15 cellular contexts compared by ENCODE assay signal in genomic region chr15:40251455-40252140, GRCh38. TPM values are rescaled to one million over a fixed set of nuclear protein-coding genes. Genes with fewer than 3 reads are reported as not detected.
DNase-seq lines count a peak whose midpoint lies in the region; ATAC-seq and TF ChIP-seq lines count a peak whose summit lies in the region.
"Had no signal": no experiment of that assay in that cellular context is flagged by ENCODE, and none has a peak within 500 bp of the region (broad histone marks: within the 10 kb centered on the region; RNA-seq: fewer than 3 reads in every experiment).

No MANE protein-coding gene starts in this region.

- no peaks in the 10 kb centered on the region for H3K9me3 Mint-ChIP-seq in CD4-positive, alpha-beta T cell
- H3K9me3 Mint-ChIP-seq in IgD-negative memory B cell (peaks cover 0 to 1% (median 0%) of the 10 kb centered on the region in 3 donors), nephron (no peaks in the 10 kb centered on the region)

- no peak for TF ChIP-seq CTCF in CD4-positive, alpha-beta T cell (IDR thresholded peaks at IDR 0.05)
- TF ChIP-seq CTCF in heart left ventricle (IDR thresholded peaks at IDR 0.05) (no peak), nephron (IDR thresholded peaks at IDR 0.05; ENCODE audit: unreplicated experiment in 3 of 3) (no peak), coronary artery (IDR thresholded peaks at IDR 0.05) (no peak)

- no peaks in the 10 kb centered on the region for H3K36me3 ChIP-seq in heart left ventricle
- H3K36me3 ChIP-seq: BE2C had no signal

- H3K27ac ChIP-seq in CD4-positive, alpha-beta T cell (ENCODE audit: low read depth, low read length): no peak overlapping the region
- H3K27ac ChIP-seq in heart left ventricle (peak overlapping the region in 6 of 12 donors; percentile 24 to 64 (median 41)), coronary artery (no peak overlapping the region)

- H3K27ac Mint-ChIP-seq in CD4-positive, alpha-beta T cell: no peak overlapping the region
- H3K27ac Mint-ChIP-seq in IgD-negative memory B cell: peak overlapping the region in 1 of 3 donors; percentile 3
- no peak overlapping the region for H3K27ac Mint-ChIP-seq in nephron
- H3K27ac Mint-ChIP-seq: activated CD8-positive, alpha-beta memory T cell treated with anti-CD3 and anti-CD28 coated beads, Interleukin-2, amount 10 ng/mL, durations not matched to agents 7 days and 5 days had no signal

- CTCF ChIA-PET in CD4-positive, alpha-beta T cell (lab: Charles Lee): no interaction called here

- H3K27me3 Mint-ChIP-seq in CD4-positive, alpha-beta T cell: peaks cover 37% of the 10 kb centered on the region
- H3K27me3 Mint-ChIP-seq in IgD-negative memory B cell: peaks cover 17% of the 10 kb centered on the region
- peaks cover 67% of the 10 kb centered on the region for H3K27me3 Mint-ChIP-seq in nephron (ENCODE audit: low read depth)

- TF ChIP-seq POLR2A in heart left ventricle (IDR thresholded peaks at IDR 0.05): no peak
- TF ChIP-seq POLR2A in GM18505 (IDR thresholded peaks at IDR 0.05; ENCODE audit: borderline replicate concordance, extremely low read depth, insufficient read depth, insufficient read length): no peak

- ATAC-seq in CD4-positive, alpha-beta T cell (ENCODE audit: poor library complexity): no peak
- ATAC-seq in heart left ventricle (peak; percentile 50 to 67 (median 60)), GM19463 (IDR thresholded peaks at IDR 0.05; ENCODE audit: unreplicated experiment) (no peak), GM18505 (IDR thresholded peaks at IDR 0.05; ENCODE audit: unreplicated experiment) (no peak)

- POLR2A ChIA-PET in CD4-positive, alpha-beta T cell (lab: Charles Lee): no interaction called here

- peaks cover 9% of the 10 kb centered on the region for H3K4me1 Mint-ChIP-seq in CD4-positive, alpha-beta T cell (ENCODE audit: low read depth)
- peaks cover 7 to 10% (median 9%) of the 10 kb centered on the region in 3 donors for H3K4me1 Mint-ChIP-seq in IgD-negative memory B cell
- peaks cover 25% of the 10 kb centered on the region for H3K4me1 Mint-ChIP-seq in nephron

- no peaks in the 10 kb centered on the region for H3K9me3 ChIP-seq in CD4-positive, alpha-beta T cell (ENCODE audit: control insufficient read depth, low read length)
- H3K9me3 ChIP-seq in heart left ventricle: no peaks in the 10 kb centered on the region
- H3K9me3 ChIP-seq: BE2C had no signal

- no peaks in the 10 kb centered on the region for H3K36me3 Mint-ChIP-seq in CD4-positive, alpha-beta T cell (ENCODE audit: low read depth)
- H3K36me3 Mint-ChIP-seq in IgD-negative memory B cell: no peaks in the 10 kb centered on the region
- no peaks in the 10 kb centered on the region for H3K36me3 Mint-ChIP-seq in nephron (ENCODE audit: low read depth)
- H3K36me3 Mint-ChIP-seq: activated CD8-positive, alpha-beta memory T cell treated with anti-CD3 and anti-CD28 coated beads, Interleukin-2, amount 10 ng/mL, durations not matched to agents 7 days and 5 days had no signal

- H3K4me1 ChIP-seq in heart left ventricle: peaks cover 0 to 36% (median 17%) of the 10 kb centered on the region in 12 donors

- H3K4me3 ChIP-seq in heart left ventricle: peak overlapping the region in 2 of 12 donors; percentile 63 to 68
- no peak overlapping the region for H3K4me3 ChIP-seq in coronary artery

- 79 to 85% (median 81%) methylated on average over 12 of the region's 12 CpGs for WGBS in heart left ventricle, 4 donors

- H3K27me3 ChIP-seq in CD4-positive, alpha-beta T cell (ENCODE audit: control insufficient read depth, insufficient read depth, low read length): peaks cover 30% of the 10 kb centered on the region
- H3K27me3 ChIP-seq in heart left ventricle: peaks cover 0 to 33% (median 3%) of the 10 kb centered on the region in 9 donors

- intact Hi-C loops in CD4-positive, alpha-beta T cell (cut with DNase I, micrococcal nuclease): no loop called here
- intact Hi-C loops in heart left ventricle (cut with DNase I): no loop called here

- H3K4me3 Mint-ChIP-seq in CD4-positive, alpha-beta T cell: peak overlapping the region; percentile 51
- H3K4me3 Mint-ChIP-seq in IgD-negative memory B cell (peak overlapping the region in 3 of 4 donors; percentile 58 to 64 (median 63)), nephron (peak overlapping the region; percentile 58 to 76 (median 70))
- H3K4me3 Mint-ChIP-seq: activated CD8-positive, alpha-beta memory T cell treated with anti-CD3 and anti-CD28 coated beads, Interleukin-2, amount 10 ng/mL, durations not matched to agents 7 days and 5 days had no signal

- no peak for DNase-seq in CD4-positive, alpha-beta T cell
- DNase-seq in heart left ventricle (peak in 3 of 5 donors; percentile 35 to 62 (median 49)), coronary artery (ENCODE audit: low spot score) (no peak), HCEC 1CT (no peak)
- DNase-seq: activated CD8-positive, alpha-beta memory T cell treated with anti-CD3 and anti-CD28 coated beads, Interleukin-2, amount 10 ng/mL, durations not matched to agents 7 days and 5 days; amygdala; effector memory CD4-positive, alpha-beta T cell; stimulated activated CD4-positive, alpha-beta T cell treated with anti-CD3 and anti-CD28 coated beads, Interleukin-2, amount 100 ng/mL, for 48 hours; stimulated activated naive CD4-positive, alpha-beta T cell had no signal

RNA-seq across cellular contexts. Expression of gene PAK6, which starts 12.7 kb away (rescaled TPM):
- total RNA-seq in CD4-positive, alpha-beta T cell: under 1 TPM; 0.34 to 0.36 TPM
- polyA plus RNA-seq in IgD-negative memory B cell (not detected), heart left ventricle (1 to 10 TPM in 1 of 2 donors, under 1 TPM in 1; 0.93 to 3.8 TPM)
- total RNA-seq in heart left ventricle: 10 to 100 TPM in 2 of 9 donors, 1 to 10 TPM in 7; 5.0 to 17.4 (median 8.0) TPM

RNA-seq across cellular contexts. Expression of gene ANKRD63, which starts 31.3 kb away (rescaled TPM):
- total RNA-seq in CD4-positive, alpha-beta T cell: not detected
- polyA plus RNA-seq in IgD-negative memory B cell (not detected), heart left ventricle (not detected)
- under 1 TPM in 5 of 9 donors, not detected in 4; 0.27 to 0.57 (median 0.45) TPM for total RNA-seq in heart left ventricle
- total RNA-seq: activated CD8-positive, alpha-beta memory T cell treated with anti-CD3 and anti-CD28 coated beads, Interleukin-2, amount 10 ng/mL, durations not matched to agents 7 days and 5 days had no signal

RNA-seq across cellular contexts. Expression of gene PLCB2, which starts 56.1 kb away (rescaled TPM):
- 100 to 1,000 TPM; 206 to 222 TPM for total RNA-seq in CD4-positive, alpha-beta T cell
- polyA plus RNA-seq in IgD-negative memory B cell (20.8 TPM), heart left ventricle (1 to 10 TPM; 3.5 to 7.7 TPM)
- 10 to 100 TPM in 2 of 9 donors, 1 to 10 TPM in 7; 1.6 to 46.2 (median 4.8) TPM for total RNA-seq in heart left ventricle
- total RNA-seq: renal cortical epithelial cell had no signal

Comparison
In these comparisons a context has a peak if more than half of its experiments do, and no peak if none do; other contexts are left out.
1. ATAC-seq: peak in heart left ventricle (4 of 4); none in CD4-positive, alpha-beta T cell (single experiment), GM19463 (single experiment) and GM18505 (single experiment).
2. DNase-seq: peak in heart left ventricle (3 of 5); none in CD4-positive, alpha-beta T cell (0 of 10), coronary artery (single experiment) and HCEC 1CT (single experiment).
3. RNA of gene PAK6, which starts 12.7 kb away (total RNA-seq): 5.0 to 17.4 TPM in heart left ventricle; 0.34 to 0.36 TPM in CD4-positive, alpha-beta T cell; every median in the first group is over 4 times any median in the second.
4. RNA of gene PLCB2, which starts 56.1 kb away (total RNA-seq): 206 to 222 TPM in CD4-positive, alpha-beta T cell; 1.6 to 46.2 TPM in heart left ventricle; every median in the first group is over 4 times any median in the second.
5. Peak in every context shown above with its lines, with median percentiles within 50 percentile points of each other: H3K4me3 Mint-ChIP-seq.